Comparison of ENCODE assay signal across 6 cellular contexts in the genomic region with DNA sequence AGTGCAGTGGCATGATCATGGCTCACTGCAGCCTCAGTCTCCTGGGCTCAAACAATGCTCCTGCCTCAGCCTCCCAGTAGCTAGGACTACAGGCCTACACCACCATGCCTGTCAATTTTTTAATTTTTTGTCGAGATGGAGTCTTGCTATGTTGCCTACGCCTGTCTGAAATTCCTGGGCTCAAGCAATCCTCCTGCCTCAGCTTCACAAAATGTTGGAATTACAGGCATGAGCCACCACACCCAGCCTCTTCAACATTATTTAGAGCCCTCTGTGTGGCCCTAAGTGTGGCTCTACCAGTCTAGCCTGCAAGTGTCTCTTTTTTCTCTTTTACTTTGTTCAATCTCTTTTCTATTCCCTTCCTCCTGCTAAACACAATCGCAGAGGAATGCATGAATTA.
"Had no signal": no experiment of that assay in that cellular context is flagged by ENCODE, and none has a peak within 500 bp of the region (broad histone marks: within the 10 kb centered on the region; RNA-seq: fewer than 3 reads in every experiment).

No MANE protein-coding gene starts in this region.

- H3K27ac ChIP-seq: HL-60 had no signal

- H3K4me1 Mint-ChIP-seq: GM23338, H9, IgD-negative memory B cell had no signal

- H3K4me3 Mint-ChIP-seq: GM23338, H9 had no signal

- H2AFZ ChIP-seq: GM23338 had no signal

- DNase-seq: H9, HCEC 1CT had no signal

- ATAC-seq: GM23338, HepG2 had no signal

- H3K9me3 Mint-ChIP-seq: H9 had no signal

- H3K27ac Mint-ChIP-seq: GM23338, H9, IgD-negative memory B cell had no signal

- H3K4me3 ChIP-seq: GM23338 had no signal

- H3K36me3 Mint-ChIP-seq: IgD-negative memory B cell had no signal

- H3K4me2 ChIP-seq: GM23338 had no signal
